8 cellular contexts compared by ENCODE assay signal in genomic region chrX:8921615-8922014, GRCh38.
"Had no signal": no experiment of that assay in that cellular context is flagged by ENCODE, and none has a peak within 500 bp of the region (broad histone marks: within the 10 kb centered on the region; RNA-seq: fewer than 3 reads in every experiment).

No MANE protein-coding gene starts in this region.

- H3K36me3 Mint-ChIP-seq: IgD-negative memory B cell had no signal

- H3K9me3 ChIP-seq: HAP-1 had no signal

- H3K9me3 Mint-ChIP-seq: GM23338, HFFc6, IgD-negative memory B cell had no signal

- H3K4me1 Mint-ChIP-seq: GM23338 had no signal

- H3K4me1 ChIP-seq: HAP-1 had no signal

- H3K36me3 ChIP-seq: HAP-1 had no signal

- H2AFZ ChIP-seq: GM23338 had no signal

- H3K27ac Mint-ChIP-seq: GM23338, HFFc6, IgD-negative memory B cell had no signal

- H3K4me3 Mint-ChIP-seq: GM23338, HFFc6, IgD-negative memory B cell had no signal

- H3K27ac ChIP-seq: HL-60 had no signal

- DNase-seq: H7, HFFc6, KG1 had no signal

- FAIRE-seq: HepG2 had no signal

- H3K4me2 ChIP-seq: GM23338 had no signal

- H3K4me3 ChIP-seq: GM23338, HAP-1 had no signal
